ENCODE assay signal across 8 cellular contexts in the genomic region with DNA sequence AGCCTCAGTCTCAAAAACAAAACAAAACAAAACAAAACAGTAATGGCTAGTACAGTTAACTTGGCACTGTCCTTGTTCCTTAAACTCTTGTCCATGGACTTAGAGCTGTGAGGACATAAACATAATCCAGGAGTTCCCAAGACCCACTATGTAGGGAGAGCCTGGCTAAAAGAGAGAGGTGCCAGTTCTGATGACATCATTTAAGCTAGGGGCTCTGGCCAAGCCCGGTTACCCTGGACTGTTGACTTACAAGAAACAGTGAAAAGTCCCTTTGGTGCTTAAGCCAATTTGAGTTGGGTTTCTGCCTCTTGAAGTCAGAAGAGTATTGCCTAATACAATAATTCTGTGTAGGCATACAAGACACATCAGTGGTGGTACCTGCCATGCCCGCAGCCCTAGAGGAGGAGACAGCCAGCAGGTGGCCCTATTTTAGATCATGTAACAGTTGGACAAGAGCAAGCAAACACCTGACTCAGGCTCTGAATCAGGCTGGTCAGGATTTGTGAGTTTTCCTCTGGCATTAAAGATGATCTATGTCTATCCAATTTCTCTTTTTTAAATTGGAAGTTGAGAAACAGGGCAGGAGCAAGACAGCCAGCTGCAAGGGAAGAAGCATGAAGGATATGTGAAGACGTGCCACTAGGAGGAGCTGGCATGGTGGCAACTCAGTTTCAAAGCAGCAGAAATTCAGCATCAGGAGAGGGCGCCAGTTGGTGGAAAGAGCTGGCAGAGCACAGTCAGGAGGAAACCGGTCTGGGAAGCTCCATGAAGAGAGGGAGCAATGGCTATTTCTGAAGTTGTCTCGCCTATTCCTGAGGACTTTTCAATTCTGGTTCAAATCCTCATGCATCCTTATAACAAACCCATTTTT. TPM values are rescaled to one million over a fixed set of nuclear protein-coding genes. Genes with fewer than 3 reads are reported as not detected.
DNase-seq lines count a peak whose midpoint lies in the region; ATAC-seq, FAIRE-seq and TF ChIP-seq lines count a peak whose summit lies in the region.
"Not testable (repeated sequence)": the region's sequence is repeated elsewhere in the genome, so short reads cannot be mapped to it uniquely, and the experiment has no call there.

No MANE protein-coding gene starts in this region.

- in situ Hi-C loops in GM12878 (cut with MboI): not testable (repeated sequence)

- not testable (repeated sequence) for TF ChIP-seq RAD21 in GM12878 (IDR thresholded peaks at IDR 0.05; ENCODE audit: insufficient read depth, low read depth, low read length)

- not testable (repeated sequence) for H3K79me2 ChIP-seq in GM12878 (ENCODE audit: control insufficient read depth, insufficient read depth, low read length); mesendoderm (ENCODE audit: control insufficient read depth, insufficient read depth, low read length)

- POLR2A ChIA-PET in HEK293T (lab: Yijun Ruan, JAX); GM12878 (lab: Charles Lee): not testable (repeated sequence)

- not testable (repeated sequence) for H3K9me3 ChIP-seq in GM12878 (replicated peaks; ENCODE audit: control insufficient read depth, insufficient read depth, low read length); gastroesophageal sphincter; stomach

- not testable (repeated sequence) for H3K56ac ChIP-seq in mesendoderm (ENCODE audit: low read length)

- SMC1A ChIA-PET in GM12878 (lab: Charles Lee; ENCODE audit: uncharacterized antibody, unreplicated experiment): not testable (repeated sequence)

- not testable (repeated sequence) for H2AFZ ChIP-seq in GM12878 (ENCODE audit: control insufficient read depth, low read depth, low read length)

- not testable (repeated sequence) for H3K4me1 ChIP-seq in GM12878 (ENCODE audit: control insufficient read depth, insufficient read depth, low read length); gastroesophageal sphincter; mesendoderm (ENCODE audit: control insufficient read depth, low read depth, low read length); stomach

- not testable (repeated sequence) for H3K4me2 ChIP-seq in GM12878 (ENCODE audit: control insufficient read depth, insufficient read depth); mesendoderm (ENCODE audit: low read length)

- TF ChIP-seq EP300 in GM12878 (IDR thresholded peaks at IDR 0.05; ENCODE audit: borderline replicate concordance in 1 of 2, control insufficient read depth in 1 of 2, low read depth in 2 of 2, low read length in 2 of 2); gastroesophageal sphincter (IDR thresholded peaks at IDR 0.05); stomach (IDR thresholded peaks at IDR 0.05): not testable (repeated sequence)

- not testable (repeated sequence) for H3K23ac ChIP-seq in mesendoderm (ENCODE audit: low read length)

- not testable (repeated sequence) for H3K27ac ChIP-seq in GM12878 (ENCODE audit: control insufficient read depth, insufficient read depth); gastroesophageal sphincter; mesendoderm (ENCODE audit: low read depth, low read length); stomach

- ATAC-seq in GM12878 (peak; percentile 73), gastroesophageal sphincter (peak; percentile 46)

- H2BK5ac ChIP-seq in mesendoderm (ENCODE audit: low read length): not testable (repeated sequence)

- CTCF ChIA-PET in HEK293T (lab: Yijun Ruan, JAX); GM12878 (lab: Yijun Ruan, JAX): not testable (repeated sequence)

- WGBS in GM12878 (ENCODE audit: insufficient coverage, insufficient replicate concordance, low lambda C conversion rate, missing lambda C conversion rate): 0% methylated on average over 4 of the region's 6 CpGs
- WGBS in gastroesophageal sphincter (ENCODE audit: low coverage in 1 of 2), 2 donors: 0 to 15% methylated on average over 3 of the region's 6 CpGs
- no CpG with 5 or more reads among the region's 6 CpGs for WGBS in mesendoderm (ENCODE audit: extremely low coverage, insufficient coverage, low lambda C conversion rate)
- 8 to 21% (median 13%) methylated on average over 4 of the region's 6 CpGs for WGBS in stomach, 5 donors

- H4K8ac ChIP-seq in mesendoderm (ENCODE audit: low read depth, low read length): not testable (repeated sequence)

- not testable (repeated sequence) for H3K36me3 ChIP-seq in GM12878 (ENCODE audit: control insufficient read depth in 2 of 2, insufficient read depth in 2 of 2, low read length in 1 of 2); gastroesophageal sphincter; mesendoderm (ENCODE audit: control insufficient read depth, insufficient read depth, low read length); stomach

- not testable (repeated sequence) for H3K27me3 ChIP-seq in GM12878 (replicated peaks in 1 of 2; ENCODE audit: control insufficient read depth in 2 of 2, insufficient read depth in 2 of 2, low read length in 1 of 2); gastroesophageal sphincter; mesendoderm (ENCODE audit: insufficient read depth, low read length, poor library complexity); stomach

- not testable (repeated sequence) for H2BK15ac ChIP-seq in mesendoderm (replicated peaks; ENCODE audit: low read depth)

- not testable (repeated sequence) for H3K79me1 ChIP-seq in mesendoderm (ENCODE audit: low read length)

- not testable (repeated sequence) for H4K5ac ChIP-seq in mesendoderm (ENCODE audit: low read length)

- not testable (repeated sequence) for H3K9ac ChIP-seq in GM12878 (ENCODE audit: control insufficient read depth, insufficient read depth, low read length); mesendoderm (ENCODE audit: low read length)

- H2AK5ac ChIP-seq in mesendoderm (ENCODE audit: low read length): not testable (repeated sequence)

- not testable (repeated sequence) for H3K4me3 ChIP-seq in GM12878; gastroesophageal sphincter; mesendoderm (ENCODE audit: low read length); stomach

- not testable (repeated sequence) for H3K4ac ChIP-seq in mesendoderm (ENCODE audit: low read depth, low read length)

- H3K18ac ChIP-seq in mesendoderm (ENCODE audit: low read length): not testable (repeated sequence)

- intact Hi-C loops in GM12878 (cut with micrococcal nuclease; ENCODE audit: unreplicated experiment); stomach (cut with DNase I; ENCODE audit: low total_unique reads): not testable (repeated sequence)

- H4K20me1 ChIP-seq in GM12878 (ENCODE audit: control insufficient read depth, insufficient read depth): not testable (repeated sequence)

- RAD21 ChIA-PET in GM12878 (lab: Charles Lee; ENCODE audit: unreplicated experiment): not testable (repeated sequence)

- FAIRE-seq in GM12878 (lab: Jason Lieb, UNC): not testable (repeated sequence)

- BruUV-seq in GM12878 (replicated peaks; lab: Mats Ljungman, UMichigan): not testable (repeated sequence)

- TF ChIP-seq CTCF in GM12878 (IDR thresholded peaks at IDR 0.05 in 2 of 3, conservative IDR thresholded peaks at IDR 0.05 in 1 of 3; ENCODE audit: control insufficient read depth in 2 of 3, extremely low read depth in 1 of 3, insufficient read depth in 1 of 3, low read depth in 3 of 3, low read length in 3 of 3): peak in 2 of 3 experiments; percentile 15 to 25; a peak in 2 of 6 replicates
- TF ChIP-seq CTCF in gastroesophageal sphincter (IDR thresholded peaks at IDR 0.05): peak in 2 of 4 experiments; percentile 19 to 45
- TF ChIP-seq CTCF in stomach (IDR thresholded peaks at IDR 0.05): peak in 5 of 7 experiments; percentile 14 to 51 (median 29)

- TF ChIP-seq POLR2A in GM12878 (IDR thresholded peaks at IDR 0.05; ENCODE audit: low read depth, low read length); gastroesophageal sphincter (IDR thresholded peaks at IDR 0.05); stomach (IDR thresholded peaks at IDR 0.05): not testable (repeated sequence)

- not testable (repeated sequence) for H2BK120ac ChIP-seq in mesendoderm (ENCODE audit: low read depth, low read length)

- peak; percentile 14 for DNase-seq in DMS153 (lab: John Stamatoyannopoulos, UW)
- peak; percentile 34 for DNase-seq in HEK293T (ENCODE audit: extremely low spot score)
- DNase-seq in NCI-H2029 treated with DMSO at 0.1 percent for 48 hours (lab: John Stamatoyannopoulos, UW): peak; percentile 22
- DNase-seq in SK-N-DZ (ENCODE audit: low spot score): peak; percentile 0
- not testable (repeated sequence) for DNase-seq in GM12878 (ENCODE audit: low read depth, low spot score)
- peak; percentile 75 for DNase-seq in mesendoderm
- peak; percentile 70 for DNase-seq in stomach

RNA-seq across cellular contexts. Expression of gene SYT15B, which starts 12.2 kb away (rescaled TPM):
- polyA plus RNA-seq in SK-N-DZ (2014; cell fraction: cytosol; rRNA removed): not detected in 2 replicates
- 0.33 TPM in 1 of 2 replicates, not detected in the other for polyA plus RNA-seq in SK-N-DZ (2014; cell fraction: nucleus; rRNA removed)
- total RNA-seq in GM12878 (2013; cell fraction: nucleolus; rRNA removed): not detected in 2 replicates
- total RNA-seq in GM12878 (2014; rRNA removed) (not detected in 2 replicates), GM12878 (2014; rRNA removed; fragmentation: Illumina TruSeq; extraction: Trizol) (not detected in 2 replicates), GM12878 (2021) (0.18 TPM in 1 of 2 replicates, not detected in the other), gastroesophageal sphincter (1 to 10 TPM; 1.4 to 4.0 (median 2.0) TPM), stomach (under 1 TPM in 1 of 5 donors, not detected in 4; 0.73 TPM)
- polyA plus RNA-seq in GM12878 (2011; ENCODE audit: low read depth): not detected
- polyA plus RNA-seq in GM12878 (2011; rRNA removed) (0.03 TPM in 1 of 2 replicates, not detected in the other), GM12878 (2014; fragmentation: Illumina TruSeq; extraction: Trizol) (not detected in 2 replicates), GM12878 (2014; fragmentation: Nextera tagmentation; extraction: Ambion mirVana) (not detected), GM12878 (2014; rRNA removed) (not detected in 2 replicates), GM12878 (2016; fragmentation: Nextera tagmentation; extraction: Ambion mirVana) (not detected), stomach (under 1 TPM in 2 of 3 donors, not detected in 1; 0.20 to 0.31 TPM)
- polyA plus RNA-seq in GM12878 (2011; cell fraction: cytosol; rRNA removed): 0.01 and 0.03 TPM in 2 replicates
- 0.06 and 0.13 TPM in 2 replicates for polyA plus RNA-seq in GM12878 (2011; cell fraction: nucleus; rRNA removed)
- polyA plus RNA-seq in GM12878 (2012): not detected in 2 replicates
- 0.05 and 0.07 TPM in 2 replicates for polyA minus RNA-seq in GM12878 (2011; rRNA and poly(A)+ RNA removed)
- polyA minus RNA-seq in GM12878 (2011; cell fraction: cytosol; rRNA and poly(A)+ RNA removed): 0.21 and 0.27 TPM in 2 replicates
- polyA minus RNA-seq in GM12878 (2011; cell fraction: nucleus; rRNA and poly(A)+ RNA removed): not detected in 2 replicates
- 0.20 TPM for polyA plus RNA-seq in mesendoderm (2013, experiment 1 of 2)
- polyA plus RNA-seq in mesendoderm (2013, experiment 2 of 2): 0.14 TPM
